ENCODE assay signal across 21 cellular contexts in genomic region chr20:20521736-20522135, GRCh38.
DNase-seq lines count a peak whose midpoint lies in the region; ATAC-seq and FAIRE-seq lines count a peak whose summit lies in the region.
"Had no signal": no experiment of that assay in that cellular context is flagged by ENCODE, and none has a peak within 500 bp of the region (broad histone marks: within the 10 kb centered on the region; RNA-seq: fewer than 3 reads in every experiment).

No MANE protein-coding gene starts in this region.

- ATAC-seq in HG02970 (IDR thresholded peaks at IDR 0.05; ENCODE audit: low FRiP score, unreplicated experiment) = no peak
- ATAC-seq: GM23338, PC-3 had no signal

- FAIRE-seq in islet of Langerhans (lab: Jason Lieb, UNC) = peak; percentile 99
- FAIRE-seq: GM12892, GM18507 had no signal

- DNase-seq in NCI-H1092 treated with DMSO at 0.1 percent for 48 hours (lab: John Stamatoyannopoulos, UW) = peak; percentile 21
- no peak for DNase-seq in NCI-H1092 (lab: John Stamatoyannopoulos, UW)
- DNase-seq in DMS79 (lab: John Stamatoyannopoulos, UW) = peak; percentile 59
- peak; percentile 30 for DNase-seq in NCI-H748 treated with DMSO at 0.1 percent for 48 hours (lab: John Stamatoyannopoulos, UW)
- DNase-seq in EL = no peak
- DNase-seq in GF-D8 (lab: John Stamatoyannopoulos, UW) = no peak
- DNase-seq: 8988T, HCEC 1CT, KG1, MG63, NCI-H1048, NCI-H187 treated with DMSO at 0.1 percent for 48 hours, NCI-H510A, NCI-H82, PC-3, SJCRH30 had no signal

Comparison
In these comparisons a context has a peak if more than half of its experiments do, and no peak if none do; other contexts are left out.
1. DNase-seq: peak in NCI-H1092 treated with DMSO at 0.1 percent for 48 hours (single experiment), DMS79 (single experiment) and NCI-H748 treated with DMSO at 0.1 percent for 48 hours (single experiment); none in NCI-H1092 (single experiment), EL (single experiment) and GF-D8 (single experiment).